ENCODE assay signal across 10 cellular contexts in genomic region chr20:8786383-8786782, GRCh38.
"Had no signal": no experiment of that assay in that cellular context is flagged by ENCODE, and none has a peak within 500 bp of the region (broad histone marks: within the 10 kb centered on the region; RNA-seq: fewer than 3 reads in every experiment).

No MANE protein-coding gene starts in this region.

- H3K4me3 ChIP-seq: GM23248, GM23338, HAP-1 had no signal

- H3K4me3 Mint-ChIP-seq: GM23338, H9, HFFc6 had no signal

- H3K27ac ChIP-seq: GM23248 had no signal

- H3K9me3 ChIP-seq: HAP-1 had no signal

- H3K36me3 ChIP-seq: HAP-1 had no signal

- H3K9me3 Mint-ChIP-seq: GM23338, HFFc6 had no signal

- H3K4me2 ChIP-seq: GM23338 had no signal

- DNase-seq: GM23248, GOT3, H7, H9, HCEC 1CT, HFFc6 had no signal

- H3K27ac Mint-ChIP-seq: GM23338, H9, HFFc6 had no signal

- FAIRE-seq: H1, H54 had no signal

- ATAC-seq: GM23338 had no signal
